8 cellular contexts compared by ENCODE assay signal in genomic region chr3:48694610-48695051, GRCh38. TPM values are rescaled to one million over a fixed set of nuclear protein-coding genes. Genes with fewer than 3 reads are reported as not detected.
A peak's percentile ranks its signal among the peaks of the same experiment; 100 is the strongest.
DNase-seq lines count a peak whose midpoint lies in the region; ATAC-seq, FAIRE-seq and TF ChIP-seq lines count a peak whose summit lies in the region.

No MANE protein-coding gene starts in this region.

- RAD21 ChIA-PET in HCT116 (lab: Charles Lee; ENCODE audit: low non-redundant PET in 1 of 2, low total read pairs in 2 of 2, uncharacterized antibody in 2 of 2, unreplicated experiment in 2 of 2) = no interaction called here

- FAIRE-seq in astrocyte (lab: Jason Lieb, UNC) = no peak

- peak overlapping the region; percentile 60 for H3K9ac ChIP-seq in HCT116 (ENCODE audit: low read length)
- H3K9ac ChIP-seq in astrocyte (ENCODE audit: low read length) = peak overlapping the region; percentile 84

- H3K27me3 ChIP-seq in HCT116 (ENCODE audit: insufficient read depth, low read length) (no peaks in the 10 kb centered on the region), astrocyte (ENCODE audit: insufficient read depth, low read length) (no peaks in the 10 kb centered on the region), H7 (ENCODE audit: control insufficient read depth, insufficient read depth, low read length) (no peaks in the 10 kb centered on the region)

- H3K4me1 Mint-ChIP-seq in astrocyte (ENCODE audit: low read depth, unreplicated experiment) = peaks cover 38% of the 10 kb centered on the region

- H3K27ac ChIP-seq in HCT116 (ENCODE audit: low read depth, low read length) = peak overlapping the region; percentile 73
- H3K27ac ChIP-seq in astrocyte (ENCODE audit: low read depth, low read length) = peak overlapping the region; percentile 95

- H3K9me3 ChIP-seq in HCT116 (ENCODE audit: control insufficient read depth in 1 of 2, insufficient read depth in 1 of 2, low read depth in 1 of 2, low read length in 2 of 2) (no peaks in the 10 kb centered on the region), astrocyte (ENCODE audit: insufficient read depth, low read depth, low read length) (no peaks in the 10 kb centered on the region)

- peaks cover 23% of the 10 kb centered on the region for H3K36me3 Mint-ChIP-seq in astrocyte (ENCODE audit: low read depth, unreplicated experiment)

- peaks cover 19% of the 10 kb centered on the region; the same call in 1 of the 2 replicates for H4K20me1 ChIP-seq in HCT116 (ENCODE audit: insufficient read depth)
- H4K20me1 ChIP-seq in astrocyte (ENCODE audit: insufficient read depth, low read length) = peaks cover 91% of the 10 kb centered on the region

- peak; percentile 32 for DNase-seq in HCT116 (ENCODE audit: low read depth, low spot score)
- peak; percentile 82 for DNase-seq in astrocyte (ENCODE audit: low read depth)
- peak; percentile 56 to 71 for DNase-seq in hippocampal formation (lab: John Stamatoyannopoulos, UW)
- peak; percentile 75 for DNase-seq in skeletal muscle cell (ENCODE audit: low read depth)
- DNase-seq in NOMO-1 treated with DMSO at 0.1 percent for 48 hours (lab: John Stamatoyannopoulos, UW; ENCODE audit: unreplicated experiment) = no peak
- DNase-seq in H7 = no peak
- DNase-seq in activated CD4-positive, alpha-beta T cell treated with anti-CD3 and anti-CD28 coated beads for 48 hours = no peak
- no peak for DNase-seq in epidermal melanocyte (ENCODE audit: insufficient read length, low spot score)

- intact Hi-C loops in HCT116 (cut with micrococcal nuclease) = no loop called here

- no TSS peak for BruUV-seq in HCT116 (replicated peaks; lab: Mats Ljungman, UMichigan)

- peak overlapping the region; percentile 96 for H3K27ac Mint-ChIP-seq in astrocyte (ENCODE audit: unreplicated experiment)

- ATAC-seq in HCT116 = peak; percentile 81

- TF ChIP-seq CTCF in HCT116 (IDR thresholded peaks at IDR 0.05 in 2 of 3, conservative IDR thresholded peaks at IDR 0.05 in 1 of 3; ENCODE audit: borderline replicate concordance in 1 of 3, insufficient read depth in 1 of 3, low read depth in 2 of 3, low read length in 2 of 3) (no peak), astrocyte (IDR thresholded peaks at IDR 0.05; ENCODE audit: insufficient read depth, low read depth, low read length) (no peak)

- H3K36me3 ChIP-seq in HCT116 (ENCODE audit: control insufficient read depth in 1 of 2, insufficient read depth in 2 of 2, low read length in 2 of 2) (peaks cover 56 to 60% of the 10 kb centered on the region in 2 experiments), astrocyte (ENCODE audit: insufficient read depth, low read length) (peaks cover 45% of the 10 kb centered on the region), H7 (replicated peaks; ENCODE audit: control insufficient read depth, insufficient read depth, low read length) (peaks cover 45% of the 10 kb centered on the region)

- peaks cover 83% of the 10 kb centered on the region for H3K79me2 ChIP-seq in HCT116 (ENCODE audit: insufficient read depth, low read length)
- H3K79me2 ChIP-seq in astrocyte (ENCODE audit: insufficient read depth, low read length) = peaks cover 85% of the 10 kb centered on the region

- H3K4me2 ChIP-seq in HCT116 (ENCODE audit: low read length) (peak overlapping the region; percentile 83), astrocyte (ENCODE audit: low read length) (peak overlapping the region; percentile 87)

- no peak for TF ChIP-seq RAD21 in HCT116 (IDR thresholded peaks at IDR 0.05; ENCODE audit: low read depth)

- POLR2A ChIA-PET in HCT116 (lab: Charles Lee) = no interaction called here

- H3K4me1 ChIP-seq in HCT116 (ENCODE audit: control insufficient read depth in 1 of 2, insufficient read depth in 2 of 2, low read length in 2 of 2) (peaks cover 26 to 38% of the 10 kb centered on the region in 2 experiments), astrocyte (ENCODE audit: insufficient read depth, low read length) (peaks cover 27% of the 10 kb centered on the region)

- no peak for TF ChIP-seq POLR2A in HCT116 (IDR thresholded peaks at IDR 0.05; ENCODE audit: borderline replicate concordance, extremely low read depth, insufficient read depth, insufficient read length)

- H2AFZ ChIP-seq in HCT116 (ENCODE audit: low read depth, low read length, poor library complexity, severe bottlenecking) = no peak overlapping the region
- no peak overlapping the region for H2AFZ ChIP-seq in astrocyte (ENCODE audit: low read depth, low read length)

- H3K9me3 Mint-ChIP-seq in astrocyte (ENCODE audit: unreplicated experiment) = no peaks in the 10 kb centered on the region

- no peaks in the 10 kb centered on the region for H3K27me3 Mint-ChIP-seq in astrocyte (ENCODE audit: low read depth, unreplicated experiment)

- CTCF ChIA-PET in HCT116 (lab: Charles Lee) = no interaction called here

- H3K9me2 ChIP-seq in HCT116 (ENCODE audit: insufficient read depth) = no peaks in the 10 kb centered on the region

- H3K4me3 Mint-ChIP-seq in astrocyte (ENCODE audit: unreplicated experiment) = peak overlapping the region; percentile 71

- peak overlapping the region in 1 of 2 experiments; percentile 38; a peak in 2 of 4 replicates for H3K4me3 ChIP-seq in HCT116 (replicated peaks in 1 of 2; ENCODE audit: low read depth in 1 of 2, low read length in 2 of 2)
- H3K4me3 ChIP-seq in astrocyte (ENCODE audit: insufficient read depth, low read depth, low read length) = peak overlapping the region; percentile 54
- peak overlapping the region; percentile 36 for H3K4me3 ChIP-seq in skeletal muscle cell (ENCODE audit: low read depth, low read length)
- H3K4me3 ChIP-seq in H7 (ENCODE audit: insufficient read depth, low read depth, low read length) = no peak overlapping the region

TF ChIP-seq in HCT116, 20 proteins besides CTCF, POLR2A, EP300 and RAD21:
- peak; percentile 45; the same call in 1 of the 2 replicates for TF ChIP-seq FOSL1 (IDR thresholded peaks at IDR 0.05; ENCODE audit: low read depth)
- peak; percentile 75 for TF ChIP-seq CEBPB (IDR thresholded peaks at IDR 0.05; ENCODE audit: low read depth)
- TF ChIP-seq ZNF274 (IDR thresholded peaks at IDR 0.05; ENCODE audit: low read depth, low read length) = no peak
- 0 out of 2 replicates have a peak, but pooled peaks have one; percentile 14 for TF ChIP-seq SP1 (IDR thresholded peaks at IDR 0.05; ENCODE audit: low read depth)
- 0 out of 2 replicates have a peak, but pooled peaks have one; percentile 16 for TF ChIP-seq JUND (IDR thresholded peaks at IDR 0.05)
- TF ChIP-seq EGR1 (IDR thresholded peaks at IDR 0.05; ENCODE audit: low read depth) = peak; percentile 59; the same call in 1 of the 2 replicates
- no peak for TF ChIP-seq ATF3 (IDR thresholded peaks at IDR 0.05)
TF ChIP-seq in HCT116: peak in this region for 5.

RNA-seq across cellular contexts. Expression of gene NCKIPSD, which starts 8.9 kb away (rescaled TPM):
- 36.9 TPM for total RNA-seq in HCT116 (2021; ENCODE audit: unreplicated experiment)
- 58.4 and 80.7 TPM in 2 replicates for polyA plus RNA-seq in HCT116 (2012)
- total RNA-seq in astrocyte = 18.3 and 21.6 TPM in 2 replicates
- total RNA-seq in H7 (2014; rRNA removed; shearing (Covaris generic)) = 43.8 and 48.8 TPM in 2 replicates

RNA-seq across cellular contexts. Expression of gene IP6K2, which starts 22.4 kb away (rescaled TPM):
- total RNA-seq in HCT116 (2021; ENCODE audit: unreplicated experiment) (89.5 TPM), astrocyte (92.9 and 104 TPM in 2 replicates)
- polyA plus RNA-seq in HCT116 (2012) = 115 and 121 TPM in 2 replicates
- total RNA-seq in H7 (2014; rRNA removed; shearing (Covaris generic)) = 93.8 and 107 TPM in 2 replicates

RNA-seq across cellular contexts. Expression of gene CELSR3, which starts 31.9 kb away (rescaled TPM):
- total RNA-seq in HCT116 (2021; ENCODE audit: unreplicated experiment) (7.8 TPM), astrocyte (8.6 and 10.2 TPM in 2 replicates)
- polyA plus RNA-seq in HCT116 (2012) = 6.3 and 6.8 TPM in 2 replicates
- 14.3 and 18.7 TPM in 2 replicates for total RNA-seq in H7 (2014; rRNA removed; shearing (Covaris generic))

RNA-seq across cellular contexts. Expression of gene SLC26A6, which starts 59.4 kb away (rescaled TPM):
- total RNA-seq in HCT116 (2021; ENCODE audit: unreplicated experiment) (55.1 TPM), astrocyte (30.3 and 32.0 TPM in 2 replicates)
- 57.0 and 58.9 TPM in 2 replicates for polyA plus RNA-seq in HCT116 (2012)
- total RNA-seq in H7 (2014; rRNA removed; shearing (Covaris generic)) = 70.5 and 76.0 TPM in 2 replicates

Comparison
In these comparisons a context has a peak if more than half of its experiments do, and no peak if none do; other contexts are left out.
1. DNase-seq: peak in HCT116 (single experiment), astrocyte (single experiment), hippocampal formation (2 of 2) and skeletal muscle cell (single experiment); none in NOMO-1 treated with DMSO at 0.1 percent for 48 hours (single experiment), H7 (single experiment), activated CD4-positive, alpha-beta T cell treated with anti-CD3 and anti-CD28 coated beads for 48 hours (single experiment) and epidermal melanocyte (single experiment).